Comparison of ENCODE assay signal across 9 cellular contexts in genomic region chr19:17841371-17841809, GRCh38. TPM values are rescaled to one million over a fixed set of nuclear protein-coding genes. Genes with fewer than 3 reads are reported as not detected.
DNase-seq lines count a peak whose midpoint lies in the region; ATAC-seq and TF ChIP-seq lines count a peak whose summit lies in the region.
"Had no signal": no experiment of that assay in that cellular context is flagged by ENCODE, and none has a peak within 500 bp of the region (broad histone marks: within the 10 kb centered on the region; RNA-seq: fewer than 3 reads in every experiment).

No MANE protein-coding gene starts in this region.

- H3K4me3 ChIP-seq in cardiac muscle cell (peak overlapping the region; percentile 23), iPS-20b (ENCODE audit: low read length) (peak overlapping the region; percentile 76), vagina (peak overlapping the region; percentile 27 to 35)
- H3K4me3 ChIP-seq: HAP-1 had no signal

- H3K36me3 ChIP-seq in cardiac muscle cell (no peaks in the 10 kb centered on the region), iPS-20b (ENCODE audit: insufficient read depth, low read depth, low read length) (no peaks in the 10 kb centered on the region), vagina (no peaks in the 10 kb centered on the region)
- H3K36me3 ChIP-seq: HAP-1 had no signal

- no peak overlapping the region; the same call in 1 of the 2 replicates for H3K9ac ChIP-seq in iPS-20b (ENCODE audit: low read depth, low read length)

- no peak for TF ChIP-seq POLR2A in vagina (IDR thresholded peaks at IDR 0.05)

- no peak for ATAC-seq in Right ventricle myocardium inferior

- no peak for TF ChIP-seq CTCF in cardiac muscle cell (IDR thresholded peaks at IDR 0.05; ENCODE audit: low read depth, low read length)
- no peak for TF ChIP-seq CTCF in vagina (IDR thresholded peaks at IDR 0.05)

- H3K27ac ChIP-seq in cardiac muscle cell (no peak overlapping the region), iPS-20b (ENCODE audit: low read length) (no peak overlapping the region), vagina (no peak overlapping the region)

- DNase-seq in cardiac muscle cell (ENCODE audit: low read depth in 1 of 2, low spot score in 1 of 2) (no peak), Right ventricle myocardium inferior (ENCODE audit: missing footprints) (no peak), vagina (ENCODE audit: extremely low spot score in 2 of 2) (no peak), NCI-H146 treated with DMSO at 0.1 percent for 48 hours (lab: John Stamatoyannopoulos, UW; ENCODE audit: unreplicated experiment) (no peak), NCI-H82 (lab: John Stamatoyannopoulos, UW) (no peak)
- DNase-seq: RPMI8226 had no signal

- H3K27me3 ChIP-seq in cardiac muscle cell (no peaks in the 10 kb centered on the region), iPS-20b (ENCODE audit: insufficient read depth, low read length) (peaks cover 42% of the 10 kb centered on the region), vagina (no peaks in the 10 kb centered on the region)

- H3K9me3 ChIP-seq in cardiac muscle cell (ENCODE audit: low read depth): no peaks in the 10 kb centered on the region
- H3K9me3 ChIP-seq in iPS-20b (ENCODE audit: insufficient read depth, low read depth, low read length): no peaks in the 10 kb centered on the region
- no peaks in the 10 kb centered on the region for H3K9me3 ChIP-seq in vagina
- H3K9me3 ChIP-seq: HAP-1 had no signal

- H3K4me1 ChIP-seq in cardiac muscle cell (ENCODE audit: low read depth) (peaks cover 3% of the 10 kb centered on the region), iPS-20b (ENCODE audit: insufficient read depth, low read length) (no peaks in the 10 kb centered on the region), vagina (peaks cover 14% of the 10 kb centered on the region)
- H3K4me1 ChIP-seq: HAP-1 had no signal

- intact Hi-C loops in Right ventricle myocardium inferior (cut with DNase I) (no loop called here), vagina (cut with DNase I) (no loop called here)

RNA-seq across cellular contexts. Expression of gene JAK3, which starts 6.4 kb away (rescaled TPM):
- total RNA-seq in cardiac muscle cell (3.2 and 14.5 TPM in 2 replicates), Right ventricle myocardium inferior (1.9 TPM), vagina (10.8 TPM)
- 1.5 and 11.0 TPM in 2 replicates for polyA plus RNA-seq in cardiac muscle cell

RNA-seq across cellular contexts. Expression of gene RPL18A, which starts 18.3 kb away (rescaled TPM):
- 1,484 and 1,728 TPM in 2 replicates for total RNA-seq in cardiac muscle cell
- polyA plus RNA-seq in cardiac muscle cell: 930 and 1,120 TPM in 2 replicates
- 860 TPM for total RNA-seq in Right ventricle myocardium inferior
- total RNA-seq in vagina: 1,768 TPM

RNA-seq across cellular contexts. Expression of gene INSL3, which starts 20.1 kb away (rescaled TPM):
- total RNA-seq in cardiac muscle cell (0.25 and 0.63 TPM in 2 replicates), Right ventricle myocardium inferior (not detected), vagina (not detected)
- polyA plus RNA-seq in cardiac muscle cell: 0.47 TPM in 1 of 2 replicates, not detected in the other
- total RNA-seq: mucosa of gallbladder had no signal

RNA-seq across cellular contexts. Expression of gene SLC5A5, which starts 30.4 kb away (rescaled TPM):
- 0.04 and 0.21 TPM in 2 replicates for total RNA-seq in cardiac muscle cell
- not detected in 2 replicates for polyA plus RNA-seq in cardiac muscle cell
- total RNA-seq in Right ventricle myocardium inferior: not detected
- total RNA-seq in vagina: not detected
- total RNA-seq: mucosa of gallbladder had no signal

RNA-seq across cellular contexts. Expression of gene B3GNT3, which starts 46.5 kb away (rescaled TPM):
- total RNA-seq in cardiac muscle cell (not detected in 2 replicates), Right ventricle myocardium inferior (not detected), vagina (1.5 TPM)
- polyA plus RNA-seq in cardiac muscle cell: 0.55 TPM in 1 of 2 replicates, not detected in the other

Comparison
In these comparisons a context has a peak if more than half of its experiments do, and no peak if none do; other contexts are left out.
1. H3K4me3 ChIP-seq: peak in every context shown above with its lines; median percentile 76 in iPS-20b; 31 in vagina; 23 in cardiac muscle cell.